In genomic region chr20:25238319-25239037, GRCh38 we compare ENCODE assay signal across 10 cellular contexts. TPM values are rescaled to one million over a fixed set of nuclear protein-coding genes. Genes with fewer than 3 reads are reported as not detected.
DNase-seq lines count a peak whose midpoint lies in the region; ATAC-seq and TF ChIP-seq lines count a peak whose summit lies in the region.
"Had no signal": no experiment of that assay in that cellular context is flagged by ENCODE, and none has a peak within 500 bp of the region (broad histone marks: within the 10 kb centered on the region; RNA-seq: fewer than 3 reads in every experiment).

No MANE protein-coding gene starts in this region.

- no peaks in the 10 kb centered on the region for H3K9me3 Mint-ChIP-seq in activated CD4-positive, alpha-beta T cell treated with anti-CD3 and anti-CD28 coated beads, Interleukin-2, amount 10 ng/mL, durations not matched to agents 24 days and 14 days

- peak overlapping the region; percentile 48 for H3K4me2 ChIP-seq in smooth muscle cell

- no peaks in the 10 kb centered on the region for H3K36me3 ChIP-seq in esophagus muscularis mucosa
- H3K36me3 ChIP-seq in smooth muscle cell (ENCODE audit: low read depth): no peaks in the 10 kb centered on the region

- H4K20me1 ChIP-seq in smooth muscle cell (ENCODE audit: low read depth): no peaks in the 10 kb centered on the region

- peak overlapping the region; percentile 91 for H3K27ac Mint-ChIP-seq in activated CD4-positive, alpha-beta T cell treated with anti-CD3 and anti-CD28 coated beads, Interleukin-2, amount 10 ng/mL, durations not matched to agents 24 days and 14 days
- H3K27ac Mint-ChIP-seq: memory B cell had no signal

- H3K27me3 ChIP-seq in esophagus muscularis mucosa (no peaks in the 10 kb centered on the region), smooth muscle cell (ENCODE audit: low read depth) (no peaks in the 10 kb centered on the region)

- peaks cover 19 to 60% (median 53%) of the 10 kb centered on the region in 4 donors for H3K4me1 ChIP-seq in esophagus muscularis mucosa
- H3K4me1 ChIP-seq in smooth muscle cell (ENCODE audit: low read depth): peaks cover 30% of the 10 kb centered on the region

- TF ChIP-seq CTCF in esophagus muscularis mucosa (IDR thresholded peaks at IDR 0.05) (no peak), smooth muscle cell (IDR thresholded peaks at IDR 0.05; ENCODE audit: borderline replicate concordance, insufficient read depth, poor library complexity, severe bottlenecking) (no peak)

- H3K27me3 Mint-ChIP-seq in activated CD4-positive, alpha-beta T cell treated with anti-CD3 and anti-CD28 coated beads, Interleukin-2, amount 10 ng/mL, durations not matched to agents 24 days and 14 days: peaks cover 3% of the 10 kb centered on the region

- H3K4me1 Mint-ChIP-seq in activated CD4-positive, alpha-beta T cell treated with anti-CD3 and anti-CD28 coated beads, Interleukin-2, amount 10 ng/mL, durations not matched to agents 24 days and 14 days: peaks cover 22% of the 10 kb centered on the region
- H3K4me1 Mint-ChIP-seq: memory B cell had no signal

- no peaks in the 10 kb centered on the region for H3K9me3 ChIP-seq in esophagus muscularis mucosa
- H3K9me3 ChIP-seq in smooth muscle cell (replicated peaks; ENCODE audit: low read depth): no peaks in the 10 kb centered on the region

- no peak for TF ChIP-seq EP300 in esophagus muscularis mucosa (IDR thresholded peaks at IDR 0.05)

- no peak for DNase-seq in activated CD4-positive, alpha-beta T cell treated with anti-CD3 and anti-CD28 coated beads, Interleukin-2, amount 10 ng/mL, durations not matched to agents 24 days and 14 days
- DNase-seq in activated CD4-positive, alpha-beta T cell treated with anti-CD3 and anti-CD28 coated beads, Interleukin-2, amount 50 U/mL, for 4 hours: no peak
- DNase-seq in esophagus muscularis mucosa (ENCODE audit: extremely low spot score): no peak
- no peak for DNase-seq in smooth muscle cell (lab: John Stamatoyannopoulos, UW; ENCODE audit: unreplicated experiment)
- no peak for DNase-seq in occipital lobe (lab: John Stamatoyannopoulos, UW)
- no peak for DNase-seq in NCI-H2196 (lab: John Stamatoyannopoulos, UW; ENCODE audit: unreplicated experiment)
- DNase-seq: NCI-H2081 had no signal

- no peaks in the 10 kb centered on the region for H3K36me3 Mint-ChIP-seq in activated CD4-positive, alpha-beta T cell treated with anti-CD3 and anti-CD28 coated beads, Interleukin-2, amount 10 ng/mL, durations not matched to agents 24 days and 14 days (ENCODE audit: low read depth)

- H3K79me2 ChIP-seq in smooth muscle cell (ENCODE audit: low read depth): no peaks in the 10 kb centered on the region

- H3K9ac ChIP-seq in smooth muscle cell (ENCODE audit: low read depth): peak overlapping the region; percentile 79

- no peak overlapping the region for H3K4me3 ChIP-seq in esophagus muscularis mucosa
- H3K4me3 ChIP-seq in smooth muscle cell: no peak overlapping the region

- H2AFZ ChIP-seq in smooth muscle cell (ENCODE audit: low read depth): no peak overlapping the region

- ATAC-seq in SK-N-SH treated with all-trans-retinoic acid at 6 μM for 48 hours (peak; percentile 8; the same call in 1 of the 3 replicates), GM18909 (IDR thresholded peaks at IDR 0.05; ENCODE audit: poor library complexity, unreplicated experiment) (no peak)

- TF ChIP-seq POLR2A in esophagus muscularis mucosa (IDR thresholded peaks at IDR 0.05; ENCODE audit: low read depth): no peak

- H3K27ac ChIP-seq in esophagus muscularis mucosa (replicated peaks in 1 of 4) (peak overlapping the region; percentile 84 to 92 (median 88)), smooth muscle cell (ENCODE audit: low read depth) (peak overlapping the region; percentile 96)

- peak overlapping the region; percentile 55 for H3K4me3 Mint-ChIP-seq in activated CD4-positive, alpha-beta T cell treated with anti-CD3 and anti-CD28 coated beads, Interleukin-2, amount 10 ng/mL, durations not matched to agents 24 days and 14 days
- H3K4me3 Mint-ChIP-seq: memory B cell had no signal

- peaks cover 10% of the 10 kb centered on the region for H3F3A ChIP-seq in smooth muscle cell (ENCODE audit: low read depth)

- intact Hi-C loops in activated CD4-positive, alpha-beta T cell treated with anti-CD3 and anti-CD28 coated beads, Interleukin-2, amount 10 ng/mL, durations not matched to agents 24 days and 14 days (cut with micrococcal nuclease): loop anchor here (1.0 to 5.0 kb wide), 3 partner anchors 9 to 286 kb away; no protein-coding TSS in a partner anchor
- intact Hi-C loops in esophagus muscularis mucosa (cut with DNase I): no loop called here

- 88% methylated on average over 12 of the region's 12 CpGs for WGBS in esophagus muscularis mucosa
- WGBS in smooth muscle cell (ENCODE audit: low lambda C conversion rate): 82% methylated on average over 12 of the region's 12 CpGs

TF ChIP-seq in SK-N-SH treated with all-trans-retinoic acid at 6 μM for 48 hours, 23 proteins besides CTCF, POLR2A, EP300 and RAD21 (continues in another document):
- TF ChIP-seq BACH2 (CRISPR knock-in tag; IDR thresholded peaks at IDR 0.05; ENCODE audit: borderline replicate concordance) (no peak), SNAI2 (CRISPR knock-in tag; IDR thresholded peaks at IDR 0.05) (no peak), TSHZ2 (CRISPR knock-in tag; IDR thresholded peaks at IDR 0.05) (no peak), ISL1 (CRISPR knock-in tag; IDR thresholded peaks at IDR 0.05) (no peak), POU6F1 (CRISPR knock-in tag; IDR thresholded peaks at IDR 0.05; ENCODE audit: borderline replicate concordance, low read depth) (no peak), ZFP30 (CRISPR knock-in tag; IDR thresholded peaks at IDR 0.05) (no peak)
- TF ChIP-seq, protein P1, sequence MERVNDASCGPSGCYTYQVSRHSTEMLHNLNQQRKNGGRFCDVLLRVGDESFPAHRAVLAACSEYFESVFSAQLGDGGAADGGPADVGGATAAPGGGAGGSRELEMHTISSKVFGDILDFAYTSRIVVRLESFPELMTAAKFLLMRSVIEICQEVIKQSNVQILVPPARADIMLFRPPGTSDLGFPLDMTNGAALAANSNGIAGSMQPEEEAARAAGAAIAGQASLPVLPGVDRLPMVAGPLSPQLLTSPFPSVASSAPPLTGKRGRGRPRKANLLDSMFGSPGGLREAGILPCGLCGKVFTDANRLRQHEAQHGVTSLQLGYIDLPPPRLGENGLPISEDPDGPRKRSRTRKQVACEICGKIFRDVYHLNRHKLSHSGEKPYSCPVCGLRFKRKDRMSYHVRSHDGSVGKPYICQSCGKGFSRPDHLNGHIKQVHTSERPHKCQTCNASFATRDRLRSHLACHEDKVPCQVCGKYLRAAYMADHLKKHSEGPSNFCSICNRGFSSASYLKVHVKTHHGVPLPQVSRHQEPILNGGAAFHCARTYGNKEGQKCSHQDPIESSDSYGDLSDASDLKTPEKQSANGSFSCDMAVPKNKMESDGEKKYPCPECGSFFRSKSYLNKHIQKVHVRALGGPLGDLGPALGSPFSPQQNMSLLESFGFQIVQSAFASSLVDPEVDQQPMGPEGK (CRISPR knock-in tag; IDR thresholded peaks at IDR 0.05; ENCODE audit: borderline replicate concordance): no peak

RNA-seq across cellular contexts. Expression of gene PYGB, which starts 9.4 kb away (rescaled TPM):
- total RNA-seq in activated CD4-positive, alpha-beta T cell treated with anti-CD3 and anti-CD28 coated beads, Interleukin-2, amount 10 ng/mL, durations not matched to agents 24 days and 14 days: 36.0 and 36.6 TPM in 2 replicates
- 100 to 1,000 TPM; 398 to 632 (median 462) TPM for total RNA-seq in esophagus muscularis mucosa
- 31.8 and 44.4 TPM in 2 replicates for total RNA-seq in smooth muscle cell
- 39.4 and 43.3 TPM in 2 replicates for polyA plus RNA-seq in smooth muscle cell
- total RNA-seq in occipital lobe: 72.1 TPM

RNA-seq across cellular contexts. Expression of gene ENTPD6, which starts 43.0 kb away (rescaled TPM):
- total RNA-seq in activated CD4-positive, alpha-beta T cell treated with anti-CD3 and anti-CD28 coated beads, Interleukin-2, amount 10 ng/mL, durations not matched to agents 24 days and 14 days: 42.1 and 44.2 TPM in 2 replicates
- total RNA-seq in esophagus muscularis mucosa: 10 to 100 TPM; 39.0 to 44.1 (median 43.5) TPM
- total RNA-seq in smooth muscle cell: 12.6 and 30.1 TPM in 2 replicates
- polyA plus RNA-seq in smooth muscle cell: 19.9 and 34.0 TPM in 2 replicates
- 43.7 TPM for total RNA-seq in occipital lobe
